Comparison of ENCODE assay signal across 1 cellular context in the genomic region with DNA sequence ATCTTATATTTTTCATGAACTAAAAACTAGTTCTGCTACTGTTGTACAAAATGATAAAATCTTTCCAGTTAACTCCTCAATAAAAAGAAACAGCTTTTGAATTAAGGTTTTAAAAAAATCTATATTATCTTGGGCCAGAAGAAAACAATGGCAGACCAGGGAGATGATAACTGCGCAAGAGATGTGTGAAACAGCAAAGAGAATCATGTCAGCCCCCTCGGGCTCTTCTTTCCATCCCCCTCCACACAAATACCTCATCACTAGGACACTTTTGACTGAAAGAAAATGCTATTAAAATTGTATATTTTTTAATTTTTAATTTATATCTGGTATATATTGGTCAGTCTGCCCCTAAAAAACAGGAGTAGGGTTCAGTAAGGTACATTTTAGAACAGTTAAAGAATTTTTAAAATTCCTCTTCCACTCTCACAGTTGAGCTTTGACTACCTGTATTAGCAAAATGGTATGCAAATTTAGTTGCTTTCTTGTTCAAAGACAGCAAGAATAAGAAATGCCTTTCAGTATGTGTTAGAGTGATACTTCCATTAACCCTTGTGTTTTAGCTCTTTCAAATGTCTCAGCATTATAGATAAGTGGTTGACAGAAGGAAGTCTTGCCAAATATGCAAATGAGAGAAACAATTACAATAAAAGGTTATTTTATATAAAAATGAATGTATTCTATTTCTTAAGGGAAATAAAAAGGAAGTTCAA.
TF ChIP-seq lines count a peak whose summit lies in the region.

No MANE protein-coding gene starts in this region.

TF ChIP-seq in HepG2, 621 proteins besides CTCF, POLR2A, EP300 and RAD21:
- TF ChIP-seq ZNF841 (CRISPR knock-in tag; IDR thresholded peaks at IDR 0.05; ENCODE audit: borderline replicate concordance) (no peak), CEBPB (IDR thresholded peaks at IDR 0.05; ENCODE audit: borderline replicate concordance, low read depth, low read length) (0 out of 2 replicates have a peak, but pooled peaks have one; percentile 23), BCL6 (CRISPR knock-in tag; IDR thresholded peaks at IDR 0.05) (no peak)
TF ChIP-seq in HepG2: peak in this region for 1.
